ENCODE assay signal across 11 cellular contexts in genomic region chr22:25120093-25120561, GRCh38.
A peak's percentile ranks its signal among the peaks of the same experiment; 100 is the strongest.
DNase-seq lines count a peak whose midpoint lies in the region; ATAC-seq and TF ChIP-seq lines count a peak whose summit lies in the region.
"Had no signal": no experiment of that assay in that cellular context is flagged by ENCODE, and none has a peak within 500 bp of the region (broad histone marks: within the 10 kb centered on the region; RNA-seq: fewer than 3 reads in every experiment).

No MANE protein-coding gene starts in this region.

- BruUV-seq in Caco-2 (replicated peaks; lab: Mats Ljungman, UMichigan) = no TSS peak

- no peak for ATAC-seq in GM21390 (IDR thresholded peaks at IDR 0.05; ENCODE audit: unreplicated experiment)
- ATAC-seq in HG02870 (IDR thresholded peaks at IDR 0.05; ENCODE audit: unreplicated experiment) = no peak
- no peak for ATAC-seq in HG02852 (IDR thresholded peaks at IDR 0.05; ENCODE audit: unreplicated experiment)

- H3K4me3 Mint-ChIP-seq in Caco-2 (ENCODE audit: unreplicated experiment) = no peak overlapping the region
- H3K4me3 Mint-ChIP-seq in endothelial cell (ENCODE audit: unreplicated experiment) = peak overlapping the region; percentile 54
- H3K4me3 Mint-ChIP-seq in activated T-helper 2 cell treated with anti-CD3 and anti-CD28 coated beads, Interferon-gamma antibody, Interleukin-2, Interleukin-4, amounts not matched to agents 10 μg/mL and 5 μg/mL and 100 μg/mL, durations not matched to agents 14 hours and 24 hours and 36 hours (ENCODE audit: low read depth) = no peak overlapping the region
- H3K4me3 Mint-ChIP-seq: CD4-positive, CD25-positive, alpha-beta regulatory T cell had no signal

- intact Hi-C loops in Caco-2 (cut with micrococcal nuclease; ENCODE audit: unreplicated experiment) = no loop called here
- intact Hi-C loops in activated T-helper 2 cell treated with anti-CD3 and anti-CD28 coated beads, Interferon-gamma antibody, Interleukin-2, Interleukin-4, amounts not matched to agents 10 μg/mL and 5 μg/mL and 100 μg/mL, durations not matched to agents 14 hours and 24 hours and 36 hours (cut with micrococcal nuclease) = no loop called here

- POLR2A ChIA-PET in Caco-2 (lab: Charles Lee) = no interaction called here

- TF ChIP-seq CTCF in Caco-2 (IDR thresholded peaks at IDR 0.05; ENCODE audit: insufficient read depth in 1 of 2, low read depth in 1 of 2, low read length in 1 of 2, severe bottlenecking in 1 of 2, unreplicated experiment in 1 of 2) (no peak), endothelial cell (IDR thresholded peaks at IDR 0.05; ENCODE audit: unreplicated experiment) (no peak)

- H3K36me3 Mint-ChIP-seq in Caco-2 (ENCODE audit: insufficient read depth, unreplicated experiment) (peaks cover 41% of the 10 kb centered on the region), endothelial cell (ENCODE audit: low read depth, unreplicated experiment) (peaks cover 64% of the 10 kb centered on the region)
- peaks cover 4% of the 10 kb centered on the region for H3K36me3 Mint-ChIP-seq in activated T-helper 2 cell treated with anti-CD3 and anti-CD28 coated beads, Interferon-gamma antibody, Interleukin-2, Interleukin-4, amounts not matched to agents 10 μg/mL and 5 μg/mL and 100 μg/mL, durations not matched to agents 14 hours and 24 hours and 36 hours (ENCODE audit: low read depth)
- H3K36me3 Mint-ChIP-seq: CD4-positive, CD25-positive, alpha-beta regulatory T cell had no signal

- H3K4me1 Mint-ChIP-seq in Caco-2 (ENCODE audit: low read depth, unreplicated experiment) = peaks cover 16% of the 10 kb centered on the region
- H3K4me1 Mint-ChIP-seq in endothelial cell (ENCODE audit: unreplicated experiment) = peaks cover 58% of the 10 kb centered on the region
- H3K4me1 Mint-ChIP-seq in activated T-helper 2 cell treated with anti-CD3 and anti-CD28 coated beads, Interferon-gamma antibody, Interleukin-2, Interleukin-4, amounts not matched to agents 10 μg/mL and 5 μg/mL and 100 μg/mL, durations not matched to agents 14 hours and 24 hours and 36 hours (ENCODE audit: low read depth) = no peaks in the 10 kb centered on the region
- H3K4me1 Mint-ChIP-seq: CD4-positive, CD25-positive, alpha-beta regulatory T cell had no signal

- no peaks in the 10 kb centered on the region for H3K9me3 Mint-ChIP-seq in Caco-2 (ENCODE audit: unreplicated experiment)
- no peaks in the 10 kb centered on the region for H3K9me3 Mint-ChIP-seq in endothelial cell (ENCODE audit: unreplicated experiment)
- H3K9me3 Mint-ChIP-seq in activated T-helper 2 cell treated with anti-CD3 and anti-CD28 coated beads, Interferon-gamma antibody, Interleukin-2, Interleukin-4, amounts not matched to agents 10 μg/mL and 5 μg/mL and 100 μg/mL, durations not matched to agents 14 hours and 24 hours and 36 hours = peaks cover 6% of the 10 kb centered on the region
- H3K9me3 Mint-ChIP-seq: CD4-positive, CD25-positive, alpha-beta regulatory T cell had no signal

- H3K9me3 ChIP-seq in Caco-2 (no peaks in the 10 kb centered on the region), muscle layer of duodenum (ENCODE audit: control insufficient read depth in 1 of 2, low read length in 2 of 2) (peaks cover 0 to 5% of the 10 kb centered on the region in 2 donors)

- DNase-seq in Caco-2 (peak; percentile 38 to 52), NCI-H2196 treated with DMSO at 0.1 percent for 48 hours (lab: John Stamatoyannopoulos, UW; ENCODE audit: unreplicated experiment) (peak; percentile 58), endothelial cell (ENCODE audit: low spot score) (no peak)
- no peak for DNase-seq in activated T-helper 2 cell treated with anti-CD3 and anti-CD28 coated beads, Interferon-gamma antibody, Interleukin-2, Interleukin-4, amounts not matched to agents 10 μg/mL and 5 μg/mL and 100 μg/mL, durations not matched to agents 14 hours and 24 hours and 36 hours (ENCODE audit: low spot score)
- DNase-seq: activated CD4-positive, alpha-beta T cell treated with anti-CD3 and anti-CD28 coated beads for 4 hours; CD4-positive, CD25-positive, alpha-beta regulatory T cell had no signal

- no peaks in the 10 kb centered on the region for H3K27me3 Mint-ChIP-seq in Caco-2 (ENCODE audit: insufficient read depth, unreplicated experiment)
- H3K27me3 Mint-ChIP-seq in endothelial cell (ENCODE audit: unreplicated experiment) = peaks cover 22% of the 10 kb centered on the region
- no peaks in the 10 kb centered on the region for H3K27me3 Mint-ChIP-seq in activated T-helper 2 cell treated with anti-CD3 and anti-CD28 coated beads, Interferon-gamma antibody, Interleukin-2, Interleukin-4, amounts not matched to agents 10 μg/mL and 5 μg/mL and 100 μg/mL, durations not matched to agents 14 hours and 24 hours and 36 hours (ENCODE audit: low read depth)
- H3K27me3 Mint-ChIP-seq: CD4-positive, CD25-positive, alpha-beta regulatory T cell had no signal

- no peak overlapping the region for H3K4me3 ChIP-seq in Caco-2 (ENCODE audit: low read depth, low read length)
- no peak overlapping the region for H3K4me3 ChIP-seq in muscle layer of duodenum (ENCODE audit: low read depth in 1 of 2, low read length in 2 of 2)

- H3K27ac Mint-ChIP-seq in Caco-2 (ENCODE audit: unreplicated experiment) (peak overlapping the region; percentile 80), endothelial cell (ENCODE audit: unreplicated experiment) (peak overlapping the region; percentile 99)
- H3K27ac Mint-ChIP-seq in activated T-helper 2 cell treated with anti-CD3 and anti-CD28 coated beads, Interferon-gamma antibody, Interleukin-2, Interleukin-4, amounts not matched to agents 10 μg/mL and 5 μg/mL and 100 μg/mL, durations not matched to agents 14 hours and 24 hours and 36 hours = no peak overlapping the region
- H3K27ac Mint-ChIP-seq: CD4-positive, CD25-positive, alpha-beta regulatory T cell had no signal

- H3K4me1 ChIP-seq in Caco-2 (no peaks in the 10 kb centered on the region), muscle layer of duodenum (ENCODE audit: control insufficient read depth in 1 of 2, insufficient read depth in 2 of 2, low read length in 2 of 2) (no peaks in the 10 kb centered on the region)

- CTCF ChIA-PET in Caco-2 (lab: Charles Lee) = no interaction called here

- H3K27me3 ChIP-seq in Caco-2 (replicated peaks; ENCODE audit: control insufficient read depth, insufficient read depth, low read length) (no peaks in the 10 kb centered on the region), muscle layer of duodenum (ENCODE audit: low read depth, low read length) (no peaks in the 10 kb centered on the region)

- peak overlapping the region; percentile 79 for H3K27ac ChIP-seq in muscle layer of duodenum (ENCODE audit: low read length)
- H3K27ac ChIP-seq: KMS-11 had no signal

- H3K36me3 ChIP-seq in Caco-2 (ENCODE audit: control insufficient read depth, insufficient read depth, low read length) (no peaks in the 10 kb centered on the region; the same call in none of the 2 replicates), muscle layer of duodenum (ENCODE audit: control insufficient read depth in 1 of 2, insufficient read depth in 2 of 2, low read length in 2 of 2) (no peaks in the 10 kb centered on the region)

Comparison
In these comparisons a context has a peak if more than half of its experiments do, and no peak if none do; other contexts are left out.
1. DNase-seq: peak in Caco-2 (2 of 2) and NCI-H2196 treated with DMSO at 0.1 percent for 48 hours (single experiment); none in endothelial cell (single experiment) and activated T-helper 2 cell treated with anti-CD3 and anti-CD28 coated beads, Interferon-gamma antibody, Interleukin-2, Interleukin-4, amounts not matched to agents 10 μg/mL and 5 μg/mL and 100 μg/mL, durations not matched to agents 14 hours and 24 hours and 36 hours (single experiment).